20 cellular contexts compared by ENCODE assay signal in the genomic region with DNA sequence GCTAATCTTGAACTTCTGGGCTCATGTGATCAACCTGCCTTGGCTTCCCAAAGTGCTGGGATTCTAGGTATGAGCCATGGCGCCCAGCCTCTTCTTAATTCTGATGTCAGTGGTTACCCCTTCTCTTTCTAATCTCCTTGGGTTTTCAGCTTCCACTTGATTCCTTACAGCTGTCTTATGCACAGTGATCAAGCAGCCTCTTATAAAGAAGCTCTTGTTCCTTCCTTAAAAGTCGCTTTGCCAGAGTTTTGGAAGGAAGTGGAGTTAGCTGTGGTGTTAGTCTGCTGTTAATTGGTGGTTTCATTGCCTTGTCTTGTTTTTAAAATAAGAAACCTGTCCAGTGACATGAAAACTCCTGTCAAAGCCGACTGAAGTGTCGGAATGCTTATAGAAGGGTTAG.
"Had no signal": no experiment of that assay in that cellular context is flagged by ENCODE, and none has a peak within 500 bp of the region (broad histone marks: within the 10 kb centered on the region; RNA-seq: fewer than 3 reads in every experiment).

No MANE protein-coding gene starts in this region.

- H3K27me3 Mint-ChIP-seq: activated CD4-positive, alpha-beta memory T cell treated with anti-CD3 and anti-CD28 coated beads, Interleukin-2, amount 10 ng/mL, durations not matched to agents 7 days and 5 days; activated naive CD8-positive, alpha-beta T cell treated with anti-CD3 and anti-CD28 coated beads for 36 hours; naive thymus-derived CD4-positive, alpha-beta T cell had no signal

- DNase-seq: activated CD4-positive, alpha-beta memory T cell treated with anti-CD3 and anti-CD28 coated beads, Interleukin-2, amount 10 ng/mL, durations not matched to agents 7 days and 5 days; activated CD4-positive, CD25-positive, alpha-beta regulatory T cell treated with anti-CD3 and anti-CD28 coated beads, Interleukin-2, amount 50 U/mL, for 72 hours; activated gamma-delta T cell; activated naive CD8-positive, alpha-beta T cell treated with anti-CD3 and anti-CD28 coated beads for 36 hours; activated T-cell treated with anti-CD3 and anti-CD28 coated beads, Interleukin-2, amount 50 U/mL, for 4 hours; amygdala; brain microvascular endothelial cell; cortex of kidney; effector memory CD4-positive, alpha-beta T cell; heart right ventricle; left cardiac atrium; naive thymus-derived CD4-positive, alpha-beta T cell; posterior cingulate gyrus; stimulated activated CD4-positive, alpha-beta T cell treated with anti-CD3 and anti-CD28 coated beads, Interleukin-15, amount 100 ng/mL, for 24 hours; stimulated activated CD4-positive, alpha-beta T cell treated with anti-CD3 and anti-CD28 coated beads, Interleukin-4, amount 100 ng/mL, for 1 hour; stimulated activated naive CD4-positive, alpha-beta T cell treated with Interleukin-2 at 50 U/mL for 16 hours; testis; upper lobe of left lung had no signal

- H3K27ac Mint-ChIP-seq: activated CD4-positive, alpha-beta memory T cell treated with anti-CD3 and anti-CD28 coated beads, Interleukin-2, amount 10 ng/mL, durations not matched to agents 7 days and 5 days; activated naive CD8-positive, alpha-beta T cell treated with anti-CD3 and anti-CD28 coated beads for 36 hours had no signal

- H3K4me3 Mint-ChIP-seq: activated CD4-positive, alpha-beta memory T cell treated with anti-CD3 and anti-CD28 coated beads, Interleukin-2, amount 10 ng/mL, durations not matched to agents 7 days and 5 days; activated naive CD8-positive, alpha-beta T cell treated with anti-CD3 and anti-CD28 coated beads for 36 hours; activated T-cell treated with anti-CD3 and anti-CD28 coated beads, Interleukin-2, amount 50 U/mL, for 4 hours; naive thymus-derived CD4-positive, alpha-beta T cell had no signal

- ATAC-seq: activated T-cell treated with anti-CD3 and anti-CD28 coated beads, Interleukin-2, amount 50 U/mL, for 4 hours; gastroesophageal sphincter; naive thymus-derived CD4-positive, alpha-beta T cell had no signal

- H3K9me3 Mint-ChIP-seq: activated CD4-positive, alpha-beta memory T cell treated with anti-CD3 and anti-CD28 coated beads, Interleukin-2, amount 10 ng/mL, durations not matched to agents 7 days and 5 days; activated naive CD8-positive, alpha-beta T cell treated with anti-CD3 and anti-CD28 coated beads for 36 hours; activated T-cell treated with anti-CD3 and anti-CD28 coated beads, Interleukin-2, amount 50 U/mL, for 4 hours had no signal

- H3K4me3 ChIP-seq: gastroesophageal sphincter, heart right ventricle, lung, testis, upper lobe of left lung had no signal
